ENCODE assay signal across 1 cellular context in the genomic region with DNA sequence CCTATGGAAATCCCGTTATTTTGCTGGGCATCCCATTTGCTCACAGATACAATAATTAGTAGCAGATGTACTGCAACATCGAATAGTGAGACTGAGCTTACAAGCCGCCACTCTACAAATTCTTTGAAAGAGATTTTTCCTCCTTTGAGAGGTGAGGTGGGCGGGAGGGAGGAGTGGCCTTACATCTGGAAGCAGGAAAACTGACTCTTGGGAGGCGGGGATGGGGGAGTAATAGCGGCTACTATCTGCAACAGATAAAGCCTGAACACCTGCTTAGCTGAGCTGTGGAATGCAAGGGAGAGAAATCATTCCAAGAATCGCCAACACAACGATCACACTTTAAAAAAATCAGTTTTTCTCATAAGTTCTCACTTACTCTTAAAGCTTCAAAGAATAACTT.
TF ChIP-seq lines count a peak whose summit lies in the region.

No MANE protein-coding gene starts in this region.

TF ChIP-seq in IMR-90, 13 proteins besides CTCF, POLR2A, EP300 and RAD21:
- TF ChIP-seq, protein P1, sequence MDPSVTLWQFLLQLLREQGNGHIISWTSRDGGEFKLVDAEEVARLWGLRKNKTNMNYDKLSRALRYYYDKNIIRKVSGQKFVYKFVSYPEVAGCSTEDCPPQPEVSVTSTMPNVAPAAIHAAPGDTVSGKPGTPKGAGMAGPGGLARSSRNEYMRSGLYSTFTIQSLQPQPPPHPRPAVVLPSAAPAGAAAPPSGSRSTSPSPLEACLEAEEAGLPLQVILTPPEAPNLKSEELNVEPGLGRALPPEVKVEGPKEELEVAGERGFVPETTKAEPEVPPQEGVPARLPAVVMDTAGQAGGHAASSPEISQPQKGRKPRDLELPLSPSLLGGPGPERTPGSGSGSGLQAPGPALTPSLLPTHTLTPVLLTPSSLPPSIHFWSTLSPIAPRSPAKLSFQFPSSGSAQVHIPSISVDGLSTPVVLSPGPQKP (IDR thresholded peaks at IDR 0.05; ENCODE audit: borderline replicate concordance, low read depth, low read length), result no peak
- TF ChIP-seq MAFK (IDR thresholded peaks at IDR 0.05; ENCODE audit: low read depth, low read length), result no peak
- TF ChIP-seq, protein P2, sequence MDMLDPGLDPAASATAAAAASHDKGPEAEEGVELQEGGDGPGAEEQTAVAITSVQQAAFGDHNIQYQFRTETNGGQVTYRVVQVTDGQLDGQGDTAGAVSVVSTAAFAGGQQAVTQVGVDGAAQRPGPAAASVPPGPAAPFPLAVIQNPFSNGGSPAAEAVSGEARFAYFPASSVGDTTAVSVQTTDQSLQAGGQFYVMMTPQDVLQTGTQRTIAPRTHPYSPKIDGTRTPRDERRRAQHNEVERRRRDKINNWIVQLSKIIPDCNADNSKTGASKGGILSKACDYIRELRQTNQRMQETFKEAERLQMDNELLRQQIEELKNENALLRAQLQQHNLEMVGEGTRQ (IDR thresholded peaks at IDR 0.05; ENCODE audit: low read depth, low read length), result no peak
- TF ChIP-seq MXI1 (IDR thresholded peaks at IDR 0.05; ENCODE audit: borderline replicate concordance, low read depth, low read length), result no peak
- no peak for TF ChIP-seq CEBPB (IDR thresholded peaks at IDR 0.05; ENCODE audit: low read depth, low read length)
- TF ChIP-seq RFX5 (IDR thresholded peaks at IDR 0.05; ENCODE audit: low read depth, low read length), result no peak
- TF ChIP-seq CHD1 (IDR thresholded peaks at IDR 0.05; ENCODE audit: low read depth, low read length), result no peak
- no peak for TF ChIP-seq NFE2L2 (IDR thresholded peaks at IDR 0.05; ENCODE audit: low read depth, low read length)
- no peak for TF ChIP-seq MAZ (IDR thresholded peaks at IDR 0.05; ENCODE audit: borderline replicate concordance, low read depth, low read length)
- TF ChIP-seq BHLHE40 (IDR thresholded peaks at IDR 0.05; ENCODE audit: low read depth, low read length), result no peak
- TF ChIP-seq RCOR1 (IDR thresholded peaks at IDR 0.05; ENCODE audit: insufficient replicate concordance, low read length), result no peak
- TF ChIP-seq SMC3 (IDR thresholded peaks at IDR 0.05; ENCODE audit: low read depth, low read length), result no peak
- TF ChIP-seq FOS (IDR thresholded peaks at IDR 0.05; ENCODE audit: low read depth, low read length), result no peak
